Comparison of ENCODE assay signal across 15 cellular contexts in the genomic region with DNA sequence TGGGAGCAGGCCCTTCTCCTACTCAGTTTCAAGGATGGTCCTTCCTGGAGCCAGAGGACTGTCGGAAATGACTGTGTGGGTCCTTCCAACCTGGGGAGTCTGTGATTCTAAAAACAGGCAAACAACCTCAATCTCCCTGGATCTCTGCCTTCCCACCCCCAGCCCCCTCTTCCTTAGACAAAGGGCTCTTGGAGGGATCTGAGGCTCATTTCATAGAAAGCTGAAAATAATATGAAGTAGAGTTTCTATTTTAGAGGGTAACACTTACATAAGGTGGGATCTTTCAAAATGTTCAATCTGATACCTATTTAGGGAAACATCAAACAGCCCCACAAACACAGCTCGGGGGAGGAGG.
A peak's percentile ranks its signal among the peaks of the same experiment; 100 is the strongest.
DNase-seq lines count a peak whose midpoint lies in the region; ATAC-seq and TF ChIP-seq lines count a peak whose summit lies in the region.
"Had no signal": no experiment of that assay in that cellular context is flagged by ENCODE, and none has a peak within 500 bp of the region (broad histone marks: within the 10 kb centered on the region; RNA-seq: fewer than 3 reads in every experiment).

No MANE protein-coding gene starts in this region.

- intact Hi-C loops in Right ventricle myocardium inferior (cut with DNase I): no loop called here
- intact Hi-C loops in left cardiac atrium (cut with DNase I): no loop called here
- intact Hi-C loops in transverse colon (cut with DNase I; ENCODE audit: low total_unique reads): no loop called here

- H3K4me3 ChIP-seq in neural progenitor cell (no peak overlapping the region), transverse colon (no peak overlapping the region)

- TF ChIP-seq POLR2A in transverse colon (IDR thresholded peaks at IDR 0.05): no peak

- no peaks in the 10 kb centered on the region for H3F3A ChIP-seq in neural progenitor cell (ENCODE audit: low read depth)

- no peak overlapping the region for H3K4me3 Mint-ChIP-seq in neural progenitor cell
- H3K4me3 Mint-ChIP-seq: activated CD4-positive, alpha-beta T cell treated with anti-CD3 and anti-CD28 coated beads, Interleukin-2, amount 10 ng/mL, durations not matched to agents 7 days and 5 days had no signal

- peaks cover 25% of the 10 kb centered on the region for H3K4me1 Mint-ChIP-seq in neural progenitor cell

- H3K36me3 Mint-ChIP-seq in neural progenitor cell: peaks cover 2% of the 10 kb centered on the region

- DNase-seq in Right ventricle myocardium inferior (ENCODE audit: missing footprints) (peak; percentile 30), left cardiac atrium (no peak), caudate nucleus (lab: John Stamatoyannopoulos, UW) (no peak), neural progenitor cell (ENCODE audit: low spot score) (no peak), transverse colon (no peak), occipital lobe (lab: John Stamatoyannopoulos, UW) (no peak), DMS 273 treated with DMSO at 0.1 percent for 48 hours (lab: John Stamatoyannopoulos, UW) (no peak), mucosa of gallbladder (ENCODE audit: low spot score) (no peak)
- DNase-seq: activated CD4-positive, alpha-beta T cell treated with anti-CD3 and anti-CD28 coated beads, Interleukin-2, amount 10 ng/mL, durations not matched to agents 7 days and 5 days; activated gamma-delta T cell treated with Interleukin-2 at 50 U/mL for 16 hours; DMS53; islet precursor cell; NCI-H1694 treated with DMSO at 0.1 percent for 48 hours; stimulated activated CD4-positive, alpha-beta T cell treated with anti-CD3 and anti-CD28 coated beads, Interleukin-2, amount 100 ng/mL, for 48 hours had no signal

- no peaks in the 10 kb centered on the region for H3K27me3 ChIP-seq in neural progenitor cell
- H3K27me3 ChIP-seq in transverse colon: no peaks in the 10 kb centered on the region

- H3K36me3 ChIP-seq in neural progenitor cell (no peaks in the 10 kb centered on the region), transverse colon (no peaks in the 10 kb centered on the region)

- no peak for TF ChIP-seq EP300 in transverse colon (IDR thresholded peaks at IDR 0.05; ENCODE audit: low read depth)

- peak overlapping the region; percentile 90 for H2AFZ ChIP-seq in neural progenitor cell (replicated peaks)

- no peak overlapping the region for H3K27ac Mint-ChIP-seq in neural progenitor cell
- H3K27ac Mint-ChIP-seq: activated CD4-positive, alpha-beta T cell treated with anti-CD3 and anti-CD28 coated beads, Interleukin-2, amount 10 ng/mL, durations not matched to agents 7 days and 5 days had no signal

- H3K4me1 ChIP-seq in neural progenitor cell (peaks cover 8% of the 10 kb centered on the region), transverse colon (peaks cover 0 to 11% (median 0%) of the 10 kb centered on the region in 4 donors)

- peaks cover 19% of the 10 kb centered on the region for H3K27me3 Mint-ChIP-seq in neural progenitor cell (ENCODE audit: insufficient read depth, low read depth)

- H3K79me2 ChIP-seq in neural progenitor cell (ENCODE audit: low read depth): no peaks in the 10 kb centered on the region

- H3K9ac ChIP-seq in neural progenitor cell: no peak overlapping the region

- H3K9me3 Mint-ChIP-seq in neural progenitor cell: peaks cover 14% of the 10 kb centered on the region

- ATAC-seq in Right ventricle myocardium inferior (no peak), left cardiac atrium (no peak)

- in situ Hi-C loops in transverse colon (cut with MboI; ENCODE audit: low pct_ligation_motif_present in 1 of 4, low pct_unique_long_range_greater_than_20kb in 1 of 4, low sequenced_read_pairs in 3 of 4): no loop called here

- H3K9me3 ChIP-seq in neural progenitor cell (ENCODE audit: low read depth) (no peaks in the 10 kb centered on the region), transverse colon (no peaks in the 10 kb centered on the region)

- WGBS in transverse colon (ENCODE audit: low coverage in 1 of 2), 2 donors: 87% methylated on average over 2 of the region's 2 CpGs; no CpG with 5 or more reads in 1 of the 2 donors

- no peak overlapping the region for H3K4me2 ChIP-seq in neural progenitor cell

- H4K20me1 ChIP-seq in neural progenitor cell (ENCODE audit: low read depth): no peaks in the 10 kb centered on the region

- TF ChIP-seq CTCF in neural progenitor cell (IDR thresholded peaks at IDR 0.05) (no peak), transverse colon (IDR thresholded peaks at IDR 0.05) (no peak)

- peak overlapping the region; percentile 99 for H3K27ac ChIP-seq in caudate nucleus (ENCODE audit: low read depth, low read length)
- H3K27ac ChIP-seq in neural progenitor cell: no peak overlapping the region
- H3K27ac ChIP-seq in transverse colon: peak overlapping the region in 3 of 4 donors; percentile 21 to 37 (median 34)
- H3K27ac ChIP-seq: C4-2B had no signal
